8 cellular contexts compared by ENCODE assay signal in the genomic region with DNA sequence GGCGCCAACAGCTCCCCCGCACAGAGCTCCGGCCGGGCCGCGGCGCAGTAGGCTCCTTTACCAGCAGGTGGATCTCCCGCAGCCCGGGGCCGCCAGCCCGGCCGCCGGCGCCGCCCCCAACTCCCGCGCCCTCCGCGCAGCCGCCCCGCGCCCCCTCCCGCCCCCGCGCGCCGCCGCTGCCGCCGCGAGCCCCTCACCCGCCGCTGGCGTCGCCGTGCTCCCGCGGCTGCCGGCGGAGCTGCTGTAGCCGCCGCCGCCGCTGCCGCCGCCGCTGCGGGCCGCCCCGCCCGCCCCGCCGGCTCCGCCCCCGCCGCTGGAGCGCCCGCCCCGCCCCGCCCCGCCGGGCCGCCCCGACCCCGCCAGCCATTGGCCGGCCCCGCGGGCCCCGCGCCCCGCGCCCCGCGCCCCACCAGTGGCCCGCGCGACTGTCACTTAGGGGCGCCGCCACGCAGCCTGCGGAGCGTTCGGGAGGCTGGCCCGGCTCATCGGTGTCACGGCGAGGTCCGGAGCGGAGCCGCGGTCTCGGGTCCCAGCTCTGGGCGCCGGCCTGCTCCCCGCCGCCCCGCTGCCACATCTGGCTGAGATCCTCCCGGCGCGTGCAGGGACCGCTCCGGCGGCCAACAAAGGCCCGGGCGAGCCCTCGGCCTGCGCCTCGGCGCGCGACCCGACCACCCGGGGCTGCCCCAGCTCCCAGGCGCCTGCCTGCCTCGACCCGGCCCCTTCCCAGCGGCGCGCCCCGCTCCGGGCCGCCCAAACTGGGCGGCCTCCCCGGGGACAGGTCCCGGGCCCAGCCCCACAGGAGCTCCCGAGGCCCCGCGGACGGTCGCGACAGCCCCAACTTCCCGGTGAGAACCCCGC. TPM values are rescaled to one million over a fixed set of nuclear protein-coding genes. Genes with fewer than 3 reads are reported as not detected.
DNase-seq lines count a peak whose midpoint lies in the region; ATAC-seq and TF ChIP-seq lines count a peak whose summit lies in the region.

A gene (minus strand): TSS at position 282 of the 858 bp plus-strand sequence. CDS start 4,800 bp downstream, outside the sequence.

- no peaks in the 10 kb centered on the region for H3K36me3 Mint-ChIP-seq in WTC11

- DNase-seq in GM10248 (ENCODE audit: extremely low spot score) (peak; percentile 85), LoVo (ENCODE audit: low spot score) (peak; percentile 65), WTC11 (ENCODE audit: low spot score) (peak; percentile 48), caudate nucleus (lab: John Stamatoyannopoulos, UW) (peak in 56 of 61 donors; percentile 18 to 86 (median 69)), kidney tubule cell (ENCODE audit: low spot score) (peak; percentile 67), NCI-H446 treated with DMSO at 0.1 percent for 48 hours (lab: John Stamatoyannopoulos, UW) (no peak)
- DNase-seq in stimulated activated CD4-positive, alpha-beta T cell treated with anti-CD3 and anti-CD28 coated beads, Interleukin-1b, Interleukin-23, amount 100 ng/mL, for 1 hour (ENCODE audit: low read depth in 2 of 2), result peak; percentile 56

- CTCF ChIA-PET in GM10248 (lab: Yijun Ruan, JAX), result interaction anchor here (0.9 to 2.2 kb wide), 3 partner anchors 9 to 13 kb away, joined by 3 to 8 read pairs (median 5); no protein-coding TSS in a partner anchor
- CTCF ChIA-PET in WTC11 (lab: Charles Lee), result interaction anchor here (0.8 to 2.9 kb wide), 9 partner anchors 8 to 101 kb away, joined by 3 to 15 read pairs (median 3); no protein-coding TSS in a partner anchor

- no peak within 1 kb of the TSS for H3K27ac Mint-ChIP-seq in WTC11

- H3K27ac ChIP-seq in caudate nucleus (ENCODE audit: low read depth, low read length), result peak within 1 kb of the TSS; percentile 82

- peaks cover 16% of the 10 kb centered on the region for H3K4me1 Mint-ChIP-seq in WTC11

- ATAC-seq in GM21737 (IDR thresholded peaks at IDR 0.05; ENCODE audit: unreplicated experiment) (peak; percentile 70), WTC11 (peak; percentile 77)

- H3K9me3 Mint-ChIP-seq in WTC11, result peaks cover 3% of the 10 kb centered on the region; the same call in 1 of the 2 replicates

- POLR2A ChIA-PET in GM10248 (lab: Yijun Ruan, JAX) (interaction anchor here (0.8 kb wide), 1 partner anchor 11 kb away, joined by 3 read pairs; no protein-coding TSS in a partner anchor), WTC11 (lab: Charles Lee) (no interaction called here)

- peak within 1 kb of the TSS; percentile 74 for H3K4me3 Mint-ChIP-seq in WTC11

- TF ChIP-seq CTCF in GM10248 (IDR thresholded peaks at IDR 0.05; ENCODE audit: control extremely low read depth, extremely low read depth, low read depth, missing control alignments), result no peak
- TF ChIP-seq CTCF in WTC11 (IDR thresholded peaks at IDR 0.05), result no peak

- peaks cover 63% of the 10 kb centered on the region for H3K27me3 Mint-ChIP-seq in WTC11 (ENCODE audit: low read depth)

TF ChIP-seq in WTC11, 78 proteins besides CTCF, POLR2A, EP300 and RAD21 (continues in another document):
- TF ChIP-seq TEAD4 (CRISPR knock-in tag; IDR thresholded peaks at IDR 0.05) (no peak), ZNF317 (CRISPR knock-in tag; IDR thresholded peaks at IDR 0.05; ENCODE audit: borderline replicate concordance, low read depth) (no peak), RELA (CRISPR knock-in tag; IDR thresholded peaks at IDR 0.05; ENCODE audit: borderline replicate concordance) (no peak), CREB1 (CRISPR knock-in tag; IDR thresholded peaks at IDR 0.05) (no peak), JUN (CRISPR knock-in tag; IDR thresholded peaks at IDR 0.05) (no peak), ZNF423 (CRISPR knock-in tag; IDR thresholded peaks at IDR 0.05) (peak; percentile 33; the same call in 1 of the 2 replicates), GTF2I (CRISPR knock-in tag; conservative IDR thresholded peaks at IDR 0.05) (no peak), NR2C2 (CRISPR knock-in tag; IDR thresholded peaks at IDR 0.05) (no peak), SP1 (CRISPR knock-in tag; conservative IDR thresholded peaks at IDR 0.05) (0 out of 2 replicates have a peak, but pooled peaks have one; percentile 23), FOXJ3 (CRISPR knock-in tag; IDR thresholded peaks at IDR 0.05; ENCODE audit: borderline replicate concordance) (no peak)
- TF ChIP-seq, protein P1, sequence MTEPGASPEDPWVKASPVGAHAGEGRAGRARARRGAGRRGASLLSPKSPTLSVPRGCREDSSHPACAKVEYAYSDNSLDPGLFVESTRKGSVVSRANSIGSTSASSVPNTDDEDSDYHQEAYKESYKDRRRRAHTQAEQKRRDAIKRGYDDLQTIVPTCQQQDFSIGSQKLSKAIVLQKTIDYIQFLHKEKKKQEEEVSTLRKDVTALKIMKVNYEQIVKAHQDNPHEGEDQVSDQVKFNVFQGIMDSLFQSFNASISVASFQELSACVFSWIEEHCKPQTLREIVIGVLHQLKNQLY (CRISPR knock-in tag; IDR thresholded peaks at IDR 0.05), result no peak
- TF ChIP-seq, protein P2, sequence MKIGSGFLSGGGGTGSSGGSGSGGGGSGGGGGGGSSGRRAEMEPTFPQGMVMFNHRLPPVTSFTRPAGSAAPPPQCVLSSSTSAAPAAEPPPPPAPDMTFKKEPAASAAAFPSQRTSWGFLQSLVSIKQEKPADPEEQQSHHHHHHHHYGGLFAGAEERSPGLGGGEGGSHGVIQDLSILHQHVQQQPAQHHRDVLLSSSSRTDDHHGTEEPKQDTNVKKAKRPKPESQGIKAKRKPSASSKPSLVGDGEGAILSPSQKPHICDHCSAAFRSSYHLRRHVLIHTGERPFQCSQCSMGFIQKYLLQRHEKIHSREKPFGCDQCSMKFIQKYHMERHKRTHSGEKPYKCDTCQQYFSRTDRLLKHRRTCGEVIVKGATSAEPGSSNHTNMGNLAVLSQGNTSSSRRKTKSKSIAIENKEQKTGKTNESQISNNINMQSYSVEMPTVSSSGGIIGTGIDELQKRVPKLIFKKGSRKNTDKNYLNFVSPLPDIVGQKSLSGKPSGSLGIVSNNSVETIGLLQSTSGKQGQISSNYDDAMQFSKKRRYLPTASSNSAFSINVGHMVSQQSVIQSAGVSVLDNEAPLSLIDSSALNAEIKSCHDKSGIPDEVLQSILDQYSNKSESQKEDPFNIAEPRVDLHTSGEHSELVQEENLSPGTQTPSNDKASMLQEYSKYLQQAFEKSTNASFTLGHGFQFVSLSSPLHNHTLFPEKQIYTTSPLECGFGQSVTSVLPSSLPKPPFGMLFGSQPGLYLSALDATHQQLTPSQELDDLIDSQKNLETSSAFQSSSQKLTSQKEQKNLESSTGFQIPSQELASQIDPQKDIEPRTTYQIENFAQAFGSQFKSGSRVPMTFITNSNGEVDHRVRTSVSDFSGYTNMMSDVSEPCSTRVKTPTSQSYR (CRISPR knock-in tag; IDR thresholded peaks at IDR 0.05), result no peak
- TF ChIP-seq, protein P3, sequence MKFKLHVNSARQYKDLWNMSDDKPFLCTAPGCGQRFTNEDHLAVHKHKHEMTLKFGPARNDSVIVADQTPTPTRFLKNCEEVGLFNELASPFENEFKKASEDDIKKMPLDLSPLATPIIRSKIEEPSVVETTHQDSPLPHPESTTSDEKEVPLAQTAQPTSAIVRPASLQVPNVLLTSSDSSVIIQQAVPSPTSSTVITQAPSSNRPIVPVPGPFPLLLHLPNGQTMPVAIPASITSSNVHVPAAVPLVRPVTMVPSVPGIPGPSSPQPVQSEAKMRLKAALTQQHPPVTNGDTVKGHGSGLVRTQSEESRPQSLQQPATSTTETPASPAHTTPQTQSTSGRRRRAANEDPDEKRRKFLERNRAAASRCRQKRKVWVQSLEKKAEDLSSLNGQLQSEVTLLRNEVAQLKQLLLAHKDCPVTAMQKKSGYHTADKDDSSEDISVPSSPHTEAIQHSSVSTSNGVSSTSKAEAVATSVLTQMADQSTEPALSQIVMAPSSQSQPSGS (CRISPR knock-in tag; IDR thresholded peaks at IDR 0.05; ENCODE audit: borderline replicate concordance, low read depth), result no peak
- TF ChIP-seq, protein P4, sequence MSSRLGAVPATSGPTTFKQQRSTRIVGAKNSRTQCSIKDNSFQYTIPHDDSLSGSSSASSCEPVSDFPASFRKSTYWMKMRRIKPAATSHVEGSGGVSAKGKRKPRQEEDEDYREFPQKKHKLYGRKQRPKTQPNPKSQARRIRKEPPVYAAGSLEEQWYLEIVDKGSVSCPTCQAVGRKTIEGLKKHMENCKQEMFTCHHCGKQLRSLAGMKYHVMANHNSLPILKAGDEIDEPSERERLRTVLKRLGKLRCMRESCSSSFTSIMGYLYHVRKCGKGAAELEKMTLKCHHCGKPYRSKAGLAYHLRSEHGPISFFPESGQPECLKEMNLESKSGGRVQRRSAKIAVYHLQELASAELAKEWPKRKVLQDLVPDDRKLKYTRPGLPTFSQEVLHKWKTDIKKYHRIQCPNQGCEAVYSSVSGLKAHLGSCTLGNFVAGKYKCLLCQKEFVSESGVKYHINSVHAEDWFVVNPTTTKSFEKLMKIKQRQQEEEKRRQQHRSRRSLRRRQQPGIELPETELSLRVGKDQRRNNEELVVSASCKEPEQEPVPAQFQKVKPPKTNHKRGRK (CRISPR knock-in tag; IDR thresholded peaks at IDR 0.05; ENCODE audit: borderline replicate concordance), result no peak
- TF ChIP-seq, protein P5, sequence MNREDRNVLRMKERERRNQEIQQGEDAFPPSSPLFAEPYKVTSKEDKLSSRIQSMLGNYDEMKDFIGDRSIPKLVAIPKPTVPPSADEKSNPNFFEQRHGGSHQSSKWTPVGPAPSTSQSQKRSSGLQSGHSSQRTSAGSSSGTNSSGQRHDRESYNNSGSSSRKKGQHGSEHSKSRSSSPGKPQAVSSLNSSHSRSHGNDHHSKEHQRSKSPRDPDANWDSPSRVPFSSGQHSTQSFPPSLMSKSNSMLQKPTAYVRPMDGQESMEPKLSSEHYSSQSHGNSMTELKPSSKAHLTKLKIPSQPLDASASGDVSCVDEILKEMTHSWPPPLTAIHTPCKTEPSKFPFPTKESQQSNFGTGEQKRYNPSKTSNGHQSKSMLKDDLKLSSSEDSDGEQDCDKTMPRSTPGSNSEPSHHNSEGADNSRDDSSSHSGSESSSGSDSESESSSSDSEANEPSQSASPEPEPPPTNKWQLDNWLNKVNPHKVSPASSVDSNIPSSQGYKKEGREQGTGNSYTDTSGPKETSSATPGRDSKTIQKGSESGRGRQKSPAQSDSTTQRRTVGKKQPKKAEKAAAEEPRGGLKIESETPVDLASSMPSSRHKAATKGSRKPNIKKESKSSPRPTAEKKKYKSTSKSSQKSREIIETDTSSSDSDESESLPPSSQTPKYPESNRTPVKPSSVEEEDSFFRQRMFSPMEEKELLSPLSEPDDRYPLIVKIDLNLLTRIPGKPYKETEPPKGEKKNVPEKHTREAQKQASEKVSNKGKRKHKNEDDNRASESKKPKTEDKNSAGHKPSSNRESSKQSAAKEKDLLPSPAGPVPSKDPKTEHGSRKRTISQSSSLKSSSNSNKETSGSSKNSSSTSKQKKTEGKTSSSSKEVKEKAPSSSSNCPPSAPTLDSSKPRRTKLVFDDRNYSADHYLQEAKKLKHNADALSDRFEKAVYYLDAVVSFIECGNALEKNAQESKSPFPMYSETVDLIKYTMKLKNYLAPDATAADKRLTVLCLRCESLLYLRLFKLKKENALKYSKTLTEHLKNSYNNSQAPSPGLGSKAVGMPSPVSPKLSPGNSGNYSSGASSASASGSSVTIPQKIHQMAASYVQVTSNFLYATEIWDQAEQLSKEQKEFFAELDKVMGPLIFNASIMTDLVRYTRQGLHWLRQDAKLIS (CRISPR knock-in tag; IDR thresholded peaks at IDR 0.05; ENCODE audit: borderline replicate concordance), result no peak

RNA-seq across cellular contexts. Expression of the gene that starts here (rescaled TPM):
- 6.2 to 7.7 TPM (median 6.7 TPM) in 3 replicates for total RNA-seq in WTC11 (2021)
